In the genomic region with DNA sequence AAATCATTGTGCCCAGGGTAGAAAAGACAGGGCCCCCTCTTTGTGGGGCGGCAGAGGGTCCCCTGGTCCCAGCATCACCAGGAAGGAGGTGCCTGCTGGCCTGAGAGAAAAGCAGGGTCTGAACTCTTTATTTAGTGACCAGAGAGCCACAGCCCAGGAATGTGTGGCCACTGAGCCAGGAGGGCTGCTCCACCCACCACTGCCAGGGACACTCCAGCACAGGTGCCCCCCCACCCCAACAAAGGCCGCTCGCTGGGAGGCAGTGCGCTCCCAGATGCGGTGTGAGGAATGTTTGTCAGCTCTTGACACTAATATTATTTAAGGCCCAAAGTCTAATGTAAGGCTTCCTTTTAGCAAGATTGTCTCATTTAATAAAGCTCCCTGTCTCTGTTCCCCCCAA, we compare ENCODE assay signal across 1 cellular context.
TF ChIP-seq lines count a peak whose summit lies in the region.

No MANE protein-coding gene starts in this region.

TF ChIP-seq in HepG2, 621 proteins besides CTCF, POLR2A, EP300 and RAD21:
- TF ChIP-seq, protein P1, sequence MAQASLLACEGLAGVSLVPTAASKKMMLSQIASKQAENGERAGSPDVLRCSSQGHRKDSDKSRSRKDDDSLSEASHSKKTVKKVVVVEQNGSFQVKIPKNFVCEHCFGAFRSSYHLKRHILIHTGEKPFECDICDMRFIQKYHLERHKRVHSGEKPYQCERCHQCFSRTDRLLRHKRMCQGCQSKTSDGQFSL (CRISPR knock-in tag; IDR thresholded peaks at IDR 0.05), result peak; percentile 95
- TF ChIP-seq, protein P2, sequence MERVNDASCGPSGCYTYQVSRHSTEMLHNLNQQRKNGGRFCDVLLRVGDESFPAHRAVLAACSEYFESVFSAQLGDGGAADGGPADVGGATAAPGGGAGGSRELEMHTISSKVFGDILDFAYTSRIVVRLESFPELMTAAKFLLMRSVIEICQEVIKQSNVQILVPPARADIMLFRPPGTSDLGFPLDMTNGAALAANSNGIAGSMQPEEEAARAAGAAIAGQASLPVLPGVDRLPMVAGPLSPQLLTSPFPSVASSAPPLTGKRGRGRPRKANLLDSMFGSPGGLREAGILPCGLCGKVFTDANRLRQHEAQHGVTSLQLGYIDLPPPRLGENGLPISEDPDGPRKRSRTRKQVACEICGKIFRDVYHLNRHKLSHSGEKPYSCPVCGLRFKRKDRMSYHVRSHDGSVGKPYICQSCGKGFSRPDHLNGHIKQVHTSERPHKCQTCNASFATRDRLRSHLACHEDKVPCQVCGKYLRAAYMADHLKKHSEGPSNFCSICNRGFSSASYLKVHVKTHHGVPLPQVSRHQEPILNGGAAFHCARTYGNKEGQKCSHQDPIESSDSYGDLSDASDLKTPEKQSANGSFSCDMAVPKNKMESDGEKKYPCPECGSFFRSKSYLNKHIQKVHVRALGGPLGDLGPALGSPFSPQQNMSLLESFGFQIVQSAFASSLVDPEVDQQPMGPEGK (CRISPR knock-in tag; IDR thresholded peaks at IDR 0.05), result peak; percentile 79
- TF ChIP-seq, protein P3, sequence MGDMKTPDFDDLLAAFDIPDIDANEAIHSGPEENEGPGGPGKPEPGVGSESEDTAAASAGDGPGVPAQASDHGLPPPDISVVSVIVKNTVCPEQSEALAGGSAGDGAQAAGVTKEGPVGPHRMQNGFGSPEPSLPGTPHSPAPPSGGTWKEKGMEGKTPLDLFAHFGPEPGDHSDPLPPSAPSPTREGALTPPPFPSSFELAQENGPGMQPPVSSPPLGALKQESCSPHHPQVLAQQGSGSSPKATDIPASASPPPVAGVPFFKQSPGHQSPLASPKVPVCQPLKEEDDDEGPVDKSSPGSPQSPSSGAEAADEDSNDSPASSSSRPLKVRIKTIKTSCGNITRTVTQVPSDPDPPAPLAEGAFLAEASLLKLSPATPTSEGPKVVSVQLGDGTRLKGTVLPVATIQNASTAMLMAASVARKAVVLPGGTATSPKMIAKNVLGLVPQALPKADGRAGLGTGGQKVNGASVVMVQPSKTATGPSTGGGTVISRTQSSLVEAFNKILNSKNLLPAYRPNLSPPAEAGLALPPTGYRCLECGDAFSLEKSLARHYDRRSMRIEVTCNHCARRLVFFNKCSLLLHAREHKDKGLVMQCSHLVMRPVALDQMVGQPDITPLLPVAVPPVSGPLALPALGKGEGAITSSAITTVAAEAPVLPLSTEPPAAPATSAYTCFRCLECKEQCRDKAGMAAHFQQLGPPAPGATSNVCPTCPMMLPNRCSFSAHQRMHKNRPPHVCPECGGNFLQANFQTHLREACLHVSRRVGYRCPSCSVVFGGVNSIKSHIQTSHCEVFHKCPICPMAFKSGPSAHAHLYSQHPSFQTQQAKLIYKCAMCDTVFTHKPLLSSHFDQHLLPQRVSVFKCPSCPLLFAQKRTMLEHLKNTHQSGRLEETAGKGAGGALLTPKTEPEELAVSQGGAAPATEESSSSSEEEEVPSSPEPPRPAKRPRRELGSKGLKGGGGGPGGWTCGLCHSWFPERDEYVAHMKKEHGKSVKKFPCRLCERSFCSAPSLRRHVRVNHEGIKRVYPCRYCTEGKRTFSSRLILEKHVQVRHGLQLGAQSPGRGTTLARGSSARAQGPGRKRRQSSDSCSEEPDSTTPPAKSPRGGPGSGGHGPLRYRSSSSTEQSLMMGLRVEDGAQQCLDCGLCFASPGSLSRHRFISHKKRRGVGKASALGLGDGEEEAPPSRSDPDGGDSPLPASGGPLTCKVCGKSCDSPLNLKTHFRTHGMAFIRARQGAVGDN (CRISPR knock-in tag; IDR thresholded peaks at IDR 0.05), result 0 out of 2 replicates have a peak, but pooled peaks have one; percentile 13
- TF ChIP-seq POLR2AphosphoS5 (IDR thresholded peaks at IDR 0.05; ENCODE audit: low read depth, low read length), result no peak
- TF ChIP-seq NRL (CRISPR knock-in tag; IDR thresholded peaks at IDR 0.05; ENCODE audit: borderline replicate concordance), result no peak
- no peak for TF ChIP-seq ZNF441 (CRISPR knock-in tag; IDR thresholded peaks at IDR 0.05; ENCODE audit: borderline replicate concordance)
